Comparison of ENCODE assay signal across 1 cellular context in genomic region chr5:131617140-131617822, GRCh38.
TF ChIP-seq lines count a peak whose summit lies in the region.

No MANE protein-coding gene starts in this region.

TF ChIP-seq in IMR-90, 13 proteins besides CTCF, POLR2A, EP300 and RAD21:
- TF ChIP-seq SMC3 (IDR thresholded peaks at IDR 0.05; ENCODE audit: low read depth, low read length) (no peak), ELK1 (IDR thresholded peaks at IDR 0.05; ENCODE audit: borderline replicate concordance, low read depth, low read length) (no peak), NFE2L2 (IDR thresholded peaks at IDR 0.05; ENCODE audit: low read depth, low read length) (no peak), MXI1 (IDR thresholded peaks at IDR 0.05; ENCODE audit: borderline replicate concordance, low read depth, low read length) (no peak), CHD1 (IDR thresholded peaks at IDR 0.05; ENCODE audit: low read depth, low read length) (no peak), USF2 (IDR thresholded peaks at IDR 0.05; ENCODE audit: low read depth, low read length) (no peak), RFX5 (IDR thresholded peaks at IDR 0.05; ENCODE audit: low read depth, low read length) (no peak), CEBPB (IDR thresholded peaks at IDR 0.05; ENCODE audit: low read depth, low read length) (no peak)
